Comparison of ENCODE assay signal across 8 cellular contexts in the genomic region with DNA sequence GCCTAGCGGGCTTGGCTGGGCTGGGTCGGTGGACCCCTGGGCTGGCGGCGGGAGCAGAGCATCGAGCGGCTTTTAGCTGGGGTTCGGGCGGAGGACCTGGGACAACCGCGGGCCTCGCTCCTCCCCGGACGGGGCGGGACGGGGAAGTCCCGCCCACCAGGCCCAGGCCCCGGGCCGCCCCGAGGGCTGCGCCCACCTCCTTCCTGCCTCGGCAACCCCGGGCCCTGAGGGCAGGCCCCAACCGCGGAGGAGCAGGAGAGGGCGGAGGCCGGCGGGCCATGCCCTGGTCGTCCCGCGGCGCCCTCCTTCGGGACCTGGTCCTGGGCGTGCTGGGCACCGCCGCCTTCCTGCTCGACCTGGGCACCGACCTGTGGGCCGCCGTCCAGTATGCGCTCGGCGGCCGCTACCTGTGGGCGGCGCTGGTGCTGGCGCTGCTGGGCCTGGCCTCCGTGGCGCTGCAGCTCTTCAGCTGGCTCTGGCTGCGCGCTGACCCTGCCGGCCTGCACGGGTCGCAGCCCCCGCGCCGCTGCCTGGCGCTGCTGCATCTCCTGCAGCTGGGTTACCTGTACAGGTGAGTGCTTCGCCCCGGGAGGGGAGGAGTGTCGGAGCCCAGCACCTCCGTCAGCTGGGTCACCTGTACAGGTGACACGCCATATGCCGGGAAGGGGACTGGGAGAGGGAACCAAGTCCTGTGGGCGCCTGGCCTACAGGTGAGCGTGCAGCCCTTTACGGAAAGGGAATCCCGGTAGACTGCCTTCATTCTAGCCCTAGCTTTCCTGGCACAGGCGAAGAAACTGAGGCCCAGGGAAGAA. TPM values are rescaled to one million over a fixed set of nuclear protein-coding genes. Genes with fewer than 3 reads are reported as not detected.
A peak's percentile ranks its signal among the peaks of the same experiment; 100 is the strongest.
DNase-seq lines count a peak whose midpoint lies in the region; ATAC-seq and TF ChIP-seq lines count a peak whose summit lies in the region.

A gene with protein sequence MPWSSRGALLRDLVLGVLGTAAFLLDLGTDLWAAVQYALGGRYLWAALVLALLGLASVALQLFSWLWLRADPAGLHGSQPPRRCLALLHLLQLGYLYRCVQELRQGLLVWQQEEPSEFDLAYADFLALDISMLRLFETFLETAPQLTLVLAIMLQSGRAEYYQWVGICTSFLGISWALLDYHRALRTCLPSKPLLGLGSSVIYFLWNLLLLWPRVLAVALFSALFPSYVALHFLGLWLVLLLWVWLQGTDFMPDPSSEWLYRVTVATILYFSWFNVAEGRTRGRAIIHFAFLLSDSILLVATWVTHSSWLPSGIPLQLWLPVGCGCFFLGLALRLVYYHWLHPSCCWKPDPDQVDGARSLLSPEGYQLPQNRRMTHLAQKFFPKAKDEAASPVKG (plus strand): TSS at position 182 of the 812 bp plus-strand sequence. CDS start 97 bp downstream, at position 279.

- no peak for TF ChIP-seq EP300 in ovary (IDR thresholded peaks at IDR 0.05)

- 5 to 10% (median 7%) methylated on average over 40 to 68 of the region's 68 CpGs for WGBS in ovary, 3 donors
- WGBS in thyroid gland, 2 donors: 7 to 15% methylated on average over 9 to 28 of the region's 68 CpGs

- peaks cover 35% of the 10 kb centered on the region for H3K4me1 Mint-ChIP-seq in activated naive CD4-positive, alpha-beta T cell treated with anti-CD3 and anti-CD28 coated beads, Interleukin-2, amount 10 ng/mL, durations not matched to agents 7 days and 5 days

- H3K9me3 ChIP-seq in ovary (no peaks in the 10 kb centered on the region), thyroid gland (no peaks in the 10 kb centered on the region)

- peak; percentile 46 for TF ChIP-seq CTCF in BJ (IDR thresholded peaks at IDR 0.05; ENCODE audit: insufficient read depth, low read depth, low read length)
- TF ChIP-seq CTCF in ovary (IDR thresholded peaks at IDR 0.05): peak; percentile 21 to 49 (median 45)
- TF ChIP-seq CTCF in thyroid gland (IDR thresholded peaks at IDR 0.05): peak; percentile 21 to 69 (median 46)

- DNase-seq in BJ (ENCODE audit: low read depth) (no peak), GM19240 (ENCODE audit: insufficient read length, low spot score) (peak; percentile 85), RPMI8226 (peak; percentile 92), globus pallidus (ENCODE audit: low spot score) (peak; percentile 71), ovary (peak; percentile 74 to 88 (median 76)), thyroid gland (peak; percentile 85)
- peak; percentile 90 for DNase-seq in activated naive CD4-positive, alpha-beta T cell treated with anti-CD3 and anti-CD28 coated beads, Interleukin-2, amount 10 ng/mL, durations not matched to agents 7 days and 5 days

- peaks cover 11% of the 10 kb centered on the region for H3K36me3 Mint-ChIP-seq in activated naive CD4-positive, alpha-beta T cell treated with anti-CD3 and anti-CD28 coated beads, Interleukin-2, amount 10 ng/mL, durations not matched to agents 7 days and 5 days

- ATAC-seq in HG03521 (IDR thresholded peaks at IDR 0.05; ENCODE audit: unreplicated experiment): peak; percentile 89

- peaks cover 10% of the 10 kb centered on the region for H3K4me1 ChIP-seq in ovary (ENCODE audit: insufficient read depth)
- H3K4me1 ChIP-seq in thyroid gland: peaks cover 18 to 35% of the 10 kb centered on the region in 2 donors

- H3K27ac ChIP-seq in ovary (peak within 1 kb of the TSS; percentile 67 to 91), thyroid gland (peak within 1 kb of the TSS; percentile 70 to 95 (median 94))

- peak within 1 kb of the TSS; percentile 88 for H3K27ac Mint-ChIP-seq in activated naive CD4-positive, alpha-beta T cell treated with anti-CD3 and anti-CD28 coated beads, Interleukin-2, amount 10 ng/mL, durations not matched to agents 7 days and 5 days

- H3K27me3 ChIP-seq in BJ (ENCODE audit: control insufficient read depth, insufficient read depth, low read length) (no peaks in the 10 kb centered on the region; the same call in 1 of the 2 replicates), ovary (no peaks in the 10 kb centered on the region), thyroid gland (no peaks in the 10 kb centered on the region)

- CTCF ChIA-PET in BJ (lab: Yijun Ruan, JAX): interaction anchor here (0.6 to 1.5 kb wide), 3 partner anchors 9 to 14 kb away, joined by 3 to 6 read pairs (median 4); no protein-coding TSS in a partner anchor
- CTCF ChIA-PET in activated naive CD4-positive, alpha-beta T cell treated with anti-CD3 and anti-CD28 coated beads, Interleukin-2, amount 10 ng/mL, durations not matched to agents 7 days and 5 days (lab: Charles Lee): interaction anchor here (0.7 to 1.0 kb wide), 3 partner anchors 19 to 104 kb away, joined by 3 read pairs; no protein-coding TSS in a partner anchor

- H3K4me3 ChIP-seq in BJ (ENCODE audit: low read depth, low read length) (peak within 1 kb of the TSS; percentile 66), ovary (peak within 1 kb of the TSS; percentile 64), thyroid gland (replicated peaks in 1 of 3) (peak within 1 kb of the TSS; percentile 21 to 93 (median 56))

- peak within 1 kb of the TSS; percentile 79 for H3K4me3 Mint-ChIP-seq in activated naive CD4-positive, alpha-beta T cell treated with anti-CD3 and anti-CD28 coated beads, Interleukin-2, amount 10 ng/mL, durations not matched to agents 7 days and 5 days

- H3K27me3 Mint-ChIP-seq in activated naive CD4-positive, alpha-beta T cell treated with anti-CD3 and anti-CD28 coated beads, Interleukin-2, amount 10 ng/mL, durations not matched to agents 7 days and 5 days: peaks cover 20% of the 10 kb centered on the region

- H3K36me3 ChIP-seq in BJ (ENCODE audit: control insufficient read depth, insufficient read depth, low read length) (peaks cover 3% of the 10 kb centered on the region; the same call in 1 of the 2 replicates), ovary (no peaks in the 10 kb centered on the region), thyroid gland (peaks cover 0 to 13% of the 10 kb centered on the region in 2 donors)

- H3K9me3 Mint-ChIP-seq in activated naive CD4-positive, alpha-beta T cell treated with anti-CD3 and anti-CD28 coated beads, Interleukin-2, amount 10 ng/mL, durations not matched to agents 7 days and 5 days: no peaks in the 10 kb centered on the region

- intact Hi-C loops in ovary (cut with DNase I): no loop called here
- intact Hi-C loops in thyroid gland (cut with DNase I): no loop called here

- TF ChIP-seq POLR2A in ovary (IDR thresholded peaks at IDR 0.05): no peak
- peak in 1 of 2 donors; percentile 83 for TF ChIP-seq POLR2A in thyroid gland (IDR thresholded peaks at IDR 0.05)

- POLR2A ChIA-PET in BJ (lab: Charles Lee): interaction anchor here (0.6 kb wide), 1 partner anchor 331 kb away, joined by 3 read pairs; no protein-coding TSS in a partner anchor

RNA-seq across cellular contexts. Expression of the gene that starts here (rescaled TPM):
- polyA plus RNA-seq in BJ (2011; rRNA removed): 8.6 and 13.2 TPM in 2 replicates
- polyA minus RNA-seq in BJ (2011; rRNA and poly(A)+ RNA removed): 5.0 and 6.7 TPM in 2 replicates
- total RNA-seq in ovary: 1 to 10 TPM; 3.9 to 6.1 (median 5.3) TPM
- 1 to 10 TPM; 4.7 to 6.0 TPM for polyA plus RNA-seq in ovary
- 10 to 100 TPM in 3 of 4 donors, 1 to 10 TPM in 1; 8.3 to 14.3 (median 11.3) TPM for total RNA-seq in thyroid gland
